8 cellular contexts compared by ENCODE assay signal in genomic region chr7:103148994-103149807, GRCh38. TPM values are rescaled to one million over a fixed set of nuclear protein-coding genes. Genes with fewer than 3 reads are reported as not detected.
DNase-seq lines count a peak whose midpoint lies in the region; ATAC-seq and TF ChIP-seq lines count a peak whose summit lies in the region.

Gene NAPEPLD (minus strand): TSS chr7:103149099. CDS start chr7:103128776, 20,323 bp downstream.

- DNase-seq in AG09319 (ENCODE audit: extremely low read depth, low read depth), result peak; percentile 70
- peak; percentile 90 for DNase-seq in NCI-H345 (lab: John Stamatoyannopoulos, UW)
- DNase-seq in activated CD4-positive, CD25-positive, alpha-beta regulatory T cell treated with anti-CD3 and anti-CD28 coated beads, Interleukin-2, amount 50 U/mL, for 72 hours, result peak; percentile 81
- peak; percentile 84 for DNase-seq in cerebellum (ENCODE audit: low spot score)
- peak; percentile 94 for DNase-seq in kidney tubule cell (ENCODE audit: low spot score)
- DNase-seq in stimulated activated CD4-positive, alpha-beta T cell treated with anti-CD3 and anti-CD28 coated beads, Interleukin-15, amount 100 ng/mL, for 48 hours (ENCODE audit: low read depth in 2 of 2), result peak; percentile 50 to 53

- ATAC-seq in GM19025 (IDR thresholded peaks at IDR 0.05; ENCODE audit: low read depth, unreplicated experiment), result peak; percentile 83
- peak; percentile 81 for ATAC-seq in HG03196 (IDR thresholded peaks at IDR 0.05; ENCODE audit: unreplicated experiment)

- no peak for TF ChIP-seq CTCF in AG09319 (IDR thresholded peaks at IDR 0.05; ENCODE audit: low read depth, low read length)

RNA-seq across cellular contexts. Expression of gene NAPEPLD, which starts in this region (rescaled TPM):
- 30.3 TPM for total RNA-seq in cerebellum

Comparison
In these comparisons a context has a peak if more than half of its experiments do, and no peak if none do; other contexts are left out.
1. Peak in every context shown above with its lines: DNase-seq and ATAC-seq.